In genomic region chr18:35430721-35431441, GRCh38 we compare ENCODE assay signal across 16 cellular contexts. TPM values are rescaled to one million over a fixed set of nuclear protein-coding genes. Genes with fewer than 3 reads are reported as not detected.
DNase-seq lines count a peak whose midpoint lies in the region; ATAC-seq, FAIRE-seq and TF ChIP-seq lines count a peak whose summit lies in the region.
"Had no signal": no experiment of that assay in that cellular context is flagged by ENCODE, and none has a peak within 500 bp of the region (broad histone marks: within the 10 kb centered on the region; RNA-seq: fewer than 3 reads in every experiment).

No MANE protein-coding gene starts in this region.

- CTCF ChIA-PET in mammary epithelial cell (lab: Charles Lee; ENCODE audit: low non-redundant PET) = no interaction called here
- CTCF ChIA-PET in endothelial cell of umbilical vein (lab: Charles Lee) = interaction anchor here (0.8 to 1.1 kb wide), 2 partner anchors 32 to 44 kb away, joined by 3 read pairs; no protein-coding TSS in a partner anchor

- TF ChIP-seq POLR2A in breast epithelium (IDR thresholded peaks at IDR 0.05) = no peak
- TF ChIP-seq POLR2A in endothelial cell of umbilical vein (IDR thresholded peaks at IDR 0.05; ENCODE audit: low read depth, low read length) = peak; percentile 44
- no peak for TF ChIP-seq POLR2A in suprapubic skin (IDR thresholded peaks at IDR 0.05)

- H3K36me3 ChIP-seq in mammary epithelial cell (ENCODE audit: insufficient read depth, low read length) (no peaks in the 10 kb centered on the region), breast epithelium (no peaks in the 10 kb centered on the region), endothelial cell of umbilical vein (ENCODE audit: control insufficient read depth in 2 of 2, extremely low read depth in 1 of 2, insufficient read depth in 2 of 2, low read length in 2 of 2) (no peaks in the 10 kb centered on the region), smooth muscle cell (ENCODE audit: low read depth) (no peaks in the 10 kb centered on the region), suprapubic skin (no peaks in the 10 kb centered on the region)

- BruUV-seq in mammary epithelial cell (replicated peaks; lab: Mats Ljungman, UMichigan) (no TSS peak), endothelial cell of umbilical vein (replicated peaks; lab: Mats Ljungman, UMichigan) (no TSS peak)

- POLR2A ChIA-PET in endothelial cell of umbilical vein (lab: Charles Lee) = interaction anchor here (0.6 kb wide), 1 partner anchor 14 kb away, joined by 4 read pairs; no protein-coding TSS in a partner anchor

- no peak for DNase-seq in mammary epithelial cell
- DNase-seq in breast epithelium (ENCODE audit: low spot score in 2 of 2) = no peak
- peak; percentile 9 for DNase-seq in OCI-M1 (lab: John Stamatoyannopoulos, UW)
- DNase-seq in endothelial cell of umbilical vein (ENCODE audit: low read depth, low spot score) = peak; percentile 91
- no peak for DNase-seq in smooth muscle cell (lab: John Stamatoyannopoulos, UW; ENCODE audit: unreplicated experiment)
- no peak for DNase-seq in suprapubic skin (ENCODE audit: low spot score in 2 of 2)
- no peak for DNase-seq in HCEC 1CT
- DNase-seq: GOT3, NCI-H1105 treated with DMSO at 0.1 percent for 48 hours, NCI-H187, NCI-H446, NCI-H748 treated with DMSO at 0.1 percent for 48 hours had no signal

- no peak overlapping the region for H3K4me2 ChIP-seq in mammary epithelial cell (ENCODE audit: insufficient read depth, low read depth, low read length)
- peak overlapping the region; percentile 80 for H3K4me2 ChIP-seq in endothelial cell of umbilical vein (ENCODE audit: insufficient read depth, low read length)
- peak overlapping the region; percentile 14 for H3K4me2 ChIP-seq in smooth muscle cell
- H3K4me2 ChIP-seq: KMS-11 had no signal

- H3K9me3 ChIP-seq in mammary epithelial cell (replicated peaks; ENCODE audit: insufficient read depth, low read length) = no peaks in the 10 kb centered on the region
- peaks cover 0 to 7% of the 10 kb centered on the region in 2 donors for H3K9me3 ChIP-seq in breast epithelium
- H3K9me3 ChIP-seq in endothelial cell of umbilical vein (replicated peaks; ENCODE audit: control insufficient read depth, insufficient read depth, low read length) = no peaks in the 10 kb centered on the region
- no peaks in the 10 kb centered on the region for H3K9me3 ChIP-seq in smooth muscle cell (replicated peaks; ENCODE audit: low read depth)
- no peaks in the 10 kb centered on the region for H3K9me3 ChIP-seq in suprapubic skin

- in situ Hi-C loops in mammary epithelial cell (cut with MboI; ENCODE audit: low sequenced_read_pairs in 2 of 2) = no loop called here

- 88% methylated on average over 6 of the region's 6 CpGs for WGBS in mammary epithelial cell (ENCODE audit: low coverage, missing lambda C conversion rate)
- WGBS in smooth muscle cell (ENCODE audit: low lambda C conversion rate) = 48% methylated on average over 6 of the region's 6 CpGs
- WGBS in suprapubic skin = 73% methylated on average over 6 of the region's 6 CpGs

- dilution Hi-C loops in mammary epithelial cell (cut with HindIII; ENCODE audit: low sequenced_read_pairs) = no loop called here
- dilution Hi-C loops in endothelial cell of umbilical vein (cut with MboI; ENCODE audit: extremely low pct_ligation_motif_present, low sequenced_read_pairs) = no loop called here

- no peak for ATAC-seq in GM18520 (IDR thresholded peaks at IDR 0.05; ENCODE audit: unreplicated experiment)

- H3F3A ChIP-seq in smooth muscle cell (ENCODE audit: low read depth) = peaks cover 13% of the 10 kb centered on the region

- H3K4me1 ChIP-seq in mammary epithelial cell (ENCODE audit: insufficient read depth, low read length) (no peaks in the 10 kb centered on the region), breast epithelium (no peaks in the 10 kb centered on the region), endothelial cell of umbilical vein (ENCODE audit: control insufficient read depth, extremely low read depth, insufficient read depth, low read length) (peaks cover 32% of the 10 kb centered on the region), smooth muscle cell (ENCODE audit: low read depth) (no peaks in the 10 kb centered on the region), suprapubic skin (no peaks in the 10 kb centered on the region)

- H3K27me3 ChIP-seq in mammary epithelial cell (ENCODE audit: insufficient read depth, low read length) (no peaks in the 10 kb centered on the region), breast epithelium (no peaks in the 10 kb centered on the region), endothelial cell of umbilical vein (ENCODE audit: control insufficient read depth in 2 of 2, insufficient read depth in 2 of 2, low read length in 2 of 2) (no peaks in the 10 kb centered on the region), smooth muscle cell (ENCODE audit: low read depth) (no peaks in the 10 kb centered on the region), suprapubic skin (no peaks in the 10 kb centered on the region)

- H3K4me3 ChIP-seq in mammary epithelial cell (replicated peaks in 1 of 3; ENCODE audit: insufficient read depth in 1 of 3, low read depth in 2 of 3, low read length in 3 of 3) (no peak overlapping the region), breast epithelium (no peak overlapping the region), endothelial cell of umbilical vein (replicated peaks in 1 of 3; ENCODE audit: insufficient read depth in 1 of 3, low read depth in 1 of 3, low read length in 3 of 3) (no peak overlapping the region), smooth muscle cell (no peak overlapping the region), suprapubic skin (no peak overlapping the region)

- H3K79me2 ChIP-seq in mammary epithelial cell (ENCODE audit: insufficient read depth, low read length) (no peaks in the 10 kb centered on the region), endothelial cell of umbilical vein (ENCODE audit: control insufficient read depth, insufficient read depth, low read length) (no peaks in the 10 kb centered on the region), smooth muscle cell (ENCODE audit: low read depth) (no peaks in the 10 kb centered on the region)

- intact Hi-C loops in mammary epithelial cell (cut with micrococcal nuclease) = no loop called here
- intact Hi-C loops in breast epithelium (cut with DNase I; ENCODE audit: low total_unique reads) = no loop called here
- intact Hi-C loops in endothelial cell of umbilical vein (cut with micrococcal nuclease) = loop anchor here (1.0 kb wide), 1 partner anchor 27 kb away; no protein-coding TSS in a partner anchor

- no peak overlapping the region for H3K27ac ChIP-seq in mammary epithelial cell (ENCODE audit: insufficient read depth, low read depth, low read length)
- H3K27ac ChIP-seq in breast epithelium = no peak overlapping the region
- peak overlapping the region; percentile 63 for H3K27ac ChIP-seq in endothelial cell of umbilical vein (ENCODE audit: insufficient read depth, low read depth, low read length)
- H3K27ac ChIP-seq in smooth muscle cell (ENCODE audit: low read depth) = peak overlapping the region; percentile 10
- H3K27ac ChIP-seq in suprapubic skin = no peak overlapping the region
- H3K27ac ChIP-seq: C4-2B, KMS-11 had no signal

- no peak for TF ChIP-seq EP300 in suprapubic skin (IDR thresholded peaks at IDR 0.05)

- peak; percentile 79 for FAIRE-seq in endothelial cell of umbilical vein (lab: Jason Lieb, UNC)
- FAIRE-seq: GM12892 had no signal

- H3K9me1 ChIP-seq in endothelial cell of umbilical vein (replicated peaks; ENCODE audit: control insufficient read depth, extremely low read depth, insufficient read depth, low read length) = no peaks in the 10 kb centered on the region

- TF ChIP-seq CTCF in mammary epithelial cell (conservative IDR thresholded peaks at IDR 0.05 in 1 of 2, IDR thresholded peaks at IDR 0.05 in 1 of 2; ENCODE audit: extremely low read depth in 1 of 2, insufficient read depth in 1 of 2, low read depth in 1 of 2, low read length in 2 of 2) (no peak), breast epithelium (IDR thresholded peaks at IDR 0.05) (no peak), endothelial cell of umbilical vein (IDR thresholded peaks at IDR 0.05; ENCODE audit: extremely low read depth in 1 of 2, insufficient read depth in 1 of 2, low read depth in 1 of 2, low read length in 2 of 2) (no peak), smooth muscle cell (IDR thresholded peaks at IDR 0.05; ENCODE audit: borderline replicate concordance, insufficient read depth, poor library complexity, severe bottlenecking) (no peak), suprapubic skin (IDR thresholded peaks at IDR 0.05) (no peak)

- H2AFZ ChIP-seq in mammary epithelial cell (ENCODE audit: low read depth, low read length) (peak overlapping the region; percentile 12), endothelial cell of umbilical vein (ENCODE audit: low read depth, low read length) (peak overlapping the region; percentile 15), smooth muscle cell (ENCODE audit: low read depth) (no peak overlapping the region)

- H4K20me1 ChIP-seq in mammary epithelial cell (ENCODE audit: insufficient read depth, low read length) = no peaks in the 10 kb centered on the region
- no peaks in the 10 kb centered on the region for H4K20me1 ChIP-seq in endothelial cell of umbilical vein (replicated peaks; ENCODE audit: control insufficient read depth, extremely low read depth, insufficient read depth, low read length)
- no peaks in the 10 kb centered on the region for H4K20me1 ChIP-seq in smooth muscle cell (ENCODE audit: low read depth)

- H3K9ac ChIP-seq in mammary epithelial cell (ENCODE audit: insufficient read depth, low read length) (no peak overlapping the region), endothelial cell of umbilical vein (replicated peaks; ENCODE audit: extremely low read depth, insufficient read depth, low read length) (no peak overlapping the region), smooth muscle cell (ENCODE audit: low read depth) (no peak overlapping the region)
- H3K9ac ChIP-seq: KMS-11 had no signal

TF ChIP-seq in endothelial cell of umbilical vein, 7 proteins besides CTCF, POLR2A, EP300 and RAD21 (continues in another document):
- TF ChIP-seq JUN (IDR thresholded peaks at IDR 0.05; ENCODE audit: borderline replicate concordance, insufficient read depth, insufficient read length, low read depth) (peak; percentile 2), MYC (IDR thresholded peaks at IDR 0.05; ENCODE audit: low read depth, low read length) (no peak)

RNA-seq across cellular contexts. Expression of gene ZNF396, which starts 53.7 kb away (rescaled TPM):
- total RNA-seq in mammary epithelial cell (under 1 TPM; 0.12 to 0.50 TPM), breast epithelium (1 to 10 TPM; 2.4 to 7.8 (median 4.3) TPM), endothelial cell of umbilical vein (0.44 and 0.72 TPM in 2 replicates), smooth muscle cell (2.0 and 3.1 TPM in 2 replicates), suprapubic skin (1 to 10 TPM in 3 of 4 donors, under 1 TPM in 1; 0.98 to 2.5 (median 1.3) TPM)
- polyA plus RNA-seq in mammary epithelial cell (0.09 TPM), endothelial cell of umbilical vein (0.14 and 0.28 TPM in 2 replicates), smooth muscle cell (1.9 and 2.5 TPM in 2 replicates)
- polyA minus RNA-seq in mammary epithelial cell (not detected), endothelial cell of umbilical vein (0.68 and 0.98 TPM in 2 replicates)
- polyA plus RNA-seq in endothelial cell of umbilical vein (2011; cell fraction: cytosol; rRNA removed) = 0.25 and 0.27 TPM in 2 replicates
- 0.42 and 0.90 TPM in 2 replicates for polyA plus RNA-seq in endothelial cell of umbilical vein (2011; cell fraction: nucleus; rRNA removed)
- polyA plus RNA-seq in endothelial cell of umbilical vein (2012) = 0.27 and 0.52 TPM in 2 replicates
- polyA minus RNA-seq in endothelial cell of umbilical vein (2011; cell fraction: cytosol; rRNA and poly(A)+ RNA removed) = not detected
- polyA minus RNA-seq in endothelial cell of umbilical vein (2011; cell fraction: nucleus; rRNA and poly(A)+ RNA removed) = 0.43 and 0.58 TPM in 2 replicates

Comparison
In these comparisons a context has a peak if more than half of its experiments do, and no peak if none do; other contexts are left out.
1. DNase-seq: peak in OCI-M1 (single experiment) and endothelial cell of umbilical vein (single experiment); none in mammary epithelial cell (single experiment), breast epithelium (0 of 2), smooth muscle cell (single experiment), suprapubic skin (0 of 2) and HCEC 1CT (single experiment).
2. H3K27ac ChIP-seq: peak in endothelial cell of umbilical vein (single experiment) and smooth muscle cell (single experiment); none in mammary epithelial cell (single experiment), breast epithelium (0 of 2) and suprapubic skin (single experiment).